In the genomic region with DNA sequence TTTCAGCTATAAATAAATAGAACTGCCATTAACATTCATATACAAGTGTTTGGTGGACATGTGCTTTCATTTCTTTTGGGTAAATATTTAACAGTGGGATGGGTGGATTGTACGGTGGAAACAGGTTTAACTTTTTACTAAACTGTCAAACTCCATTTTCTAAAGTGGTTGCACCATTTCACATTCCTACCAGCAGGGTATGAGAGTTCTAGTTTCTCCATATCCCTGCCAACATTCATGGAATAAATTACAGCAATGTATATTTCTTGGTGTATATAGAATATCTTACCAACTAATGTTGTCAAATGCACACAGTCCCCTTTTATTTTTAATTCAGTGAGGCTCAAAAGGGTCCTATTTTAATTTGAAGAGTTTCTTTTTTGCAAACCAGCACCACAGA, we compare ENCODE assay signal across 20 cellular contexts.
DNase-seq lines count a peak whose midpoint lies in the region; ATAC-seq, FAIRE-seq and TF ChIP-seq lines count a peak whose summit lies in the region.
"Had no signal": no experiment of that assay in that cellular context is flagged by ENCODE, and none has a peak within 500 bp of the region (broad histone marks: within the 10 kb centered on the region; RNA-seq: fewer than 3 reads in every experiment).

No MANE protein-coding gene starts in this region.

- peak; percentile 38 for TF ChIP-seq CTCF in AG04450 (IDR thresholded peaks at IDR 0.05; ENCODE audit: low read depth, low read length)
- 0 out of 6 replicates have a peak, but pooled peaks of 1 of the 3 experiments have one; percentile 9 for TF ChIP-seq CTCF in K562 (IDR thresholded peaks at IDR 0.05 in 2 of 3, conservative IDR thresholded peaks at IDR 0.05 in 1 of 3; ENCODE audit: insufficient read depth in 2 of 3, low read depth in 1 of 3, low read length in 3 of 3)
- TF ChIP-seq CTCF in mesothelial cell of epicardium (IDR thresholded peaks at IDR 0.05; ENCODE audit: unreplicated experiment), result peak; percentile 68
- no peak for TF ChIP-seq CTCF in adrenal gland (IDR thresholded peaks at IDR 0.05)
- TF ChIP-seq CTCF in body of pancreas (IDR thresholded peaks at IDR 0.05), result no peak

- no peaks in the 10 kb centered on the region for H3K36me3 Mint-ChIP-seq in mesothelial cell of epicardium
- H3K36me3 Mint-ChIP-seq in naive thymus-derived CD4-positive, alpha-beta T cell, result no peaks in the 10 kb centered on the region
- H3K36me3 Mint-ChIP-seq: memory B cell had no signal

- intact Hi-C loops in K562 (cut with micrococcal nuclease), result no loop called here
- intact Hi-C loops in adrenal gland (cut with DNase I), result no loop called here
- intact Hi-C loops in body of pancreas (cut with DNase I), result no loop called here
- intact Hi-C loops in naive thymus-derived CD4-positive, alpha-beta T cell (cut with micrococcal nuclease), result no loop called here

- CTCF ChIA-PET in AG04450 (lab: Charles Lee) (interaction anchor here (0.9 to 1.1 kb wide), 2 partner anchors 14 to 245 kb away, joined by 3 read pairs; no protein-coding TSS in a partner anchor), K562 (lab: Yijun Ruan, JAX; ENCODE audit: low intra/inter-chr PET ratio) (no interaction called here)
- CTCF ChIA-PET in naive thymus-derived CD4-positive, alpha-beta T cell (lab: Charles Lee), result no interaction called here

- peaks cover 11% of the 10 kb centered on the region for H3K27me3 Mint-ChIP-seq in mesothelial cell of epicardium (ENCODE audit: low read depth)
- H3K27me3 Mint-ChIP-seq in naive thymus-derived CD4-positive, alpha-beta T cell, result peaks cover 4 to 33% (median 26%) of the 10 kb centered on the region in 5 donors

- ATAC-seq in K562 (no peak), body of pancreas (no peak), GM18870 (IDR thresholded peaks at IDR 0.05; ENCODE audit: unreplicated experiment) (no peak)
- no peak for ATAC-seq in naive thymus-derived CD4-positive, alpha-beta T cell

- TF ChIP-seq EP300 in K562 (IDR thresholded peaks at IDR 0.05; ENCODE audit: low read length), result no peak

- POLR2A ChIA-PET in AG04450 (lab: Yijun Ruan, JAX), result no interaction called here
- POLR2A ChIA-PET in K562 (lab: Yijun Ruan, JAX), result no interaction called here
- POLR2A ChIA-PET in naive thymus-derived CD4-positive, alpha-beta T cell (lab: Charles Lee), result no interaction called here

- H3K27ac ChIP-seq in AG04450 (ENCODE audit: low read depth, low read length) (no peak overlapping the region), K562 (ENCODE audit: extremely low read depth, low read depth, low read length) (no peak overlapping the region), adrenal gland (no peak overlapping the region), body of pancreas (no peak overlapping the region)
- H3K27ac ChIP-seq in naive thymus-derived CD4-positive, alpha-beta T cell (ENCODE audit: low read depth, low read length), result no peak overlapping the region
- H3K27ac ChIP-seq: esophagus squamous epithelium, hepatocyte had no signal

- 5% methylated on average over 1 of the region's 1 CpG for WGBS in K562 (ENCODE audit: insufficient coverage, low coverage, missing lambda C conversion rate)
- WGBS in adrenal gland, 4 donors, result 89 to 97% (median 93%) methylated on average over 1 of the region's 1 CpG
- WGBS in body of pancreas, 2 donors, result 16 to 22% methylated on average over 1 of the region's 1 CpG

- H3K9me1 ChIP-seq in K562 (ENCODE audit: control insufficient read depth, insufficient read depth, low read length), result no peaks in the 10 kb centered on the region

- no peak for TF ChIP-seq POLR2A in K562 (conservative IDR thresholded peaks at IDR 0.05)
- no peak for TF ChIP-seq POLR2A in adrenal gland (IDR thresholded peaks at IDR 0.05)
- TF ChIP-seq POLR2A in body of pancreas (IDR thresholded peaks at IDR 0.05), result no peak

- no peaks in the 10 kb centered on the region; the same call in 1 of the 2 replicates for H3K9me3 ChIP-seq in AG04450 (ENCODE audit: control insufficient read depth, insufficient read depth, low read length)
- H3K9me3 ChIP-seq in K562 (replicated peaks; ENCODE audit: control insufficient read depth, insufficient read depth, low read depth, low read length), result no peaks in the 10 kb centered on the region; the same call in 1 of the 2 replicates
- H3K9me3 ChIP-seq in adrenal gland (replicated peaks in 1 of 3), result no peaks in the 10 kb centered on the region
- H3K9me3 ChIP-seq in body of pancreas, result no peaks in the 10 kb centered on the region
- peaks cover 0 to 5% (median 0%) of the 10 kb centered on the region in 3 experiments for H3K9me3 ChIP-seq in naive thymus-derived CD4-positive, alpha-beta T cell (ENCODE audit: control insufficient read depth in 2 of 3, low read length in 3 of 3)
- H3K9me3 ChIP-seq: esophagus squamous epithelium had no signal

- no peaks in the 10 kb centered on the region for H4K20me1 ChIP-seq in K562 (replicated peaks; ENCODE audit: control insufficient read depth, insufficient read depth, low read length)

- no peak overlapping the region for H3K9ac ChIP-seq in K562 (ENCODE audit: insufficient read depth in 1 of 2, low read depth in 2 of 2, low read length in 2 of 2)

- in situ Hi-C loops in K562 (cut with MboI), result no loop called here

- peaks cover 20% of the 10 kb centered on the region for H3K9me3 Mint-ChIP-seq in mesothelial cell of epicardium
- peaks cover 0 to 18% (median 3%) of the 10 kb centered on the region in 11 donors for H3K9me3 Mint-ChIP-seq in naive thymus-derived CD4-positive, alpha-beta T cell

- H3K36me3 ChIP-seq in K562 (ENCODE audit: control insufficient read depth, insufficient read depth, low read length) (no peaks in the 10 kb centered on the region), adrenal gland (replicated peaks in 1 of 2) (no peaks in the 10 kb centered on the region), body of pancreas (replicated peaks in 1 of 2; ENCODE audit: insufficient read depth in 1 of 2, low read depth in 2 of 2) (no peaks in the 10 kb centered on the region)
- no peaks in the 10 kb centered on the region for H3K36me3 ChIP-seq in naive thymus-derived CD4-positive, alpha-beta T cell (ENCODE audit: control insufficient read depth in 2 of 3, insufficient read depth in 3 of 3, low read length in 3 of 3)
- H3K36me3 ChIP-seq: esophagus squamous epithelium had no signal

- DNase-seq in AG04450 (ENCODE audit: low read depth, low spot score) (no peak), ELR (ENCODE audit: low read depth) (peak; percentile 21), K562 (ENCODE audit: extremely low read depth in 1 of 4, low spot score in 3 of 4) (no peak), mesothelial cell of epicardium (ENCODE audit: low spot score in 2 of 2, unreplicated experiment in 2 of 2) (no peak), adrenal gland (no peak), body of pancreas (no peak)
- DNase-seq in naive thymus-derived CD4-positive, alpha-beta T cell, result no peak
- DNase-seq: activated CD4-positive, alpha-beta T cell treated with anti-CD3 and anti-CD28 coated beads, Interleukin-2, amount 50 U/mL, for 1 hour; activated naive CD4-positive, alpha-beta T cell treated with Interleukin-2 at 50 U/mL for 16 hours; activated T-cell treated with anti-CD3 and anti-CD28 coated beads for 4 hours; esophagus squamous epithelium; KBM-7; kidney; NCI-H1092 treated with DMSO at 0.1 percent for 48 hours had no signal

- H3K4me3 ChIP-seq in AG04450 (ENCODE audit: low read depth, low read length), result no peak overlapping the region
- H3K4me3 ChIP-seq in K562, result no peak overlapping the region
- no peak overlapping the region for H3K4me3 ChIP-seq in adrenal gland
- no peak overlapping the region for H3K4me3 ChIP-seq in body of pancreas
- no peak overlapping the region for H3K4me3 ChIP-seq in naive thymus-derived CD4-positive, alpha-beta T cell (ENCODE audit: low read length)
- H3K4me3 ChIP-seq: esophagus squamous epithelium, hepatocyte had no signal

- H3K27me3 ChIP-seq in AG04450 (ENCODE audit: control insufficient read depth, insufficient read depth, low read length), result no peaks in the 10 kb centered on the region
- 0 out of 5 replicates have a peak, but pooled peaks cover 0 to 2% of the 10 kb centered on the region in 2 experiments for H3K27me3 ChIP-seq in K562 (ENCODE audit: control insufficient read depth in 2 of 2, insufficient read depth in 2 of 2, low read length in 2 of 2)
- no peaks in the 10 kb centered on the region for H3K27me3 ChIP-seq in adrenal gland
- H3K27me3 ChIP-seq in body of pancreas, result no peaks in the 10 kb centered on the region
- H3K27me3 ChIP-seq in naive thymus-derived CD4-positive, alpha-beta T cell (ENCODE audit: control insufficient read depth in 2 of 2, insufficient read depth in 2 of 2, low read length in 2 of 2), result no peaks in the 10 kb centered on the region
- H3K27me3 ChIP-seq: hepatocyte had no signal

- peaks cover 10% of the 10 kb centered on the region for H3K4me1 Mint-ChIP-seq in mesothelial cell of epicardium
- peaks cover 0 to 2% (median 0%) of the 10 kb centered on the region in 7 donors for H3K4me1 Mint-ChIP-seq in naive thymus-derived CD4-positive, alpha-beta T cell
- H3K4me1 Mint-ChIP-seq: memory B cell had no signal

- no peak for FAIRE-seq in K562 (lab: Jason Lieb, UNC)
- FAIRE-seq: GM12892, kidney, RCC 7860, urothelium cell line had no signal

- no peaks in the 10 kb centered on the region for H3K79me2 ChIP-seq in K562 (ENCODE audit: control insufficient read depth, insufficient read depth, low read length)
- H3K79me2 ChIP-seq: hepatocyte had no signal

- no peak overlapping the region for H3K27ac Mint-ChIP-seq in mesothelial cell of epicardium
- H3K27ac Mint-ChIP-seq in naive thymus-derived CD4-positive, alpha-beta T cell, result no peak overlapping the region
- H3K27ac Mint-ChIP-seq: memory B cell had no signal

- no peak overlapping the region for H2AFZ ChIP-seq in K562 (ENCODE audit: low read depth, low read length)
- H2AFZ ChIP-seq: hepatocyte had no signal

- H3K4me1 ChIP-seq in K562 (replicated peaks in 1 of 2; ENCODE audit: control insufficient read depth in 2 of 2, insufficient read depth in 2 of 2, low read length in 2 of 2) (no peaks in the 10 kb centered on the region), adrenal gland (replicated peaks in 1 of 2) (peaks cover 0 to 4% of the 10 kb centered on the region in 2 donors), body of pancreas (no peaks in the 10 kb centered on the region)
- H3K4me1 ChIP-seq in naive thymus-derived CD4-positive, alpha-beta T cell (ENCODE audit: control insufficient read depth in 2 of 2, insufficient read depth in 2 of 2, low read length in 2 of 2), result no peaks in the 10 kb centered on the region
- H3K4me1 ChIP-seq: esophagus squamous epithelium had no signal

- no peak for TF ChIP-seq RAD21 in K562 (CRISPR knock-in tag; conservative IDR thresholded peaks at IDR 0.05 in 1 of 2, IDR thresholded peaks at IDR 0.05 in 1 of 2)

- no peak overlapping the region for H3K4me3 Mint-ChIP-seq in mesothelial cell of epicardium
- no peak overlapping the region for H3K4me3 Mint-ChIP-seq in naive thymus-derived CD4-positive, alpha-beta T cell
- H3K4me3 Mint-ChIP-seq: memory B cell had no signal

- H3K4me2 ChIP-seq in K562 (ENCODE audit: insufficient read depth, low read length), result no peak overlapping the region
- H3K4me2 ChIP-seq: hepatocyte had no signal

- BruUV-seq in K562 (replicated peaks; lab: Mats Ljungman, UMichigan), result no TSS peak

TF ChIP-seq in K562, 482 proteins besides CTCF, POLR2A, EP300 and RAD21 (continues in another document):
- TF ChIP-seq ZNF384 (IDR thresholded peaks at IDR 0.05; ENCODE audit: low read depth, low read length), result no peak
- TF ChIP-seq TEAD1 (CRISPR knock-in tag; IDR thresholded peaks at IDR 0.05), result peak in 1 of 2 experiments; percentile 64; a peak in 1 of 4 replicates

Comparison
In these comparisons a context has a peak if more than half of its experiments do, and no peak if none do; other contexts are left out.
1. CTCF ChIP-seq: peak in AG04450 (single experiment) and mesothelial cell of epicardium (single experiment); none in adrenal gland (0 of 6) and body of pancreas (0 of 7).